10 cellular contexts compared by ENCODE assay signal in genomic region chr2:221429741-221430491, GRCh38.
DNase-seq lines count a peak whose midpoint lies in the region; ATAC-seq and TF ChIP-seq lines count a peak whose summit lies in the region.
"Had no signal": no experiment of that assay in that cellular context is flagged by ENCODE, and none has a peak within 500 bp of the region (broad histone marks: within the 10 kb centered on the region; RNA-seq: fewer than 3 reads in every experiment).

No MANE protein-coding gene starts in this region.

- H3K4me3 ChIP-seq in GM23248, result no peak overlapping the region
- H3K4me3 ChIP-seq in dorsolateral prefrontal cortex, result no peak overlapping the region
- H3K4me3 ChIP-seq: upper lobe of left lung had no signal

- H3K79me2 ChIP-seq in GM23248 (ENCODE audit: insufficient read depth), result no peaks in the 10 kb centered on the region

- DNase-seq in GM23248 (peak; percentile 41), NCI-H2196 treated with DMSO at 0.1 percent for 48 hours (lab: John Stamatoyannopoulos, UW; ENCODE audit: unreplicated experiment) (peak; percentile 75), dorsolateral prefrontal cortex (peak in 6 of 10 donors; percentile 19 to 56 (median 36)), renal cortical epithelial cell (ENCODE audit: low read depth) (peak; percentile 37), GM10266 (ENCODE audit: extremely low spot score) (no peak), SKM-1 treated with dmso at 0.1 percent for 144 hours (lab: John Stamatoyannopoulos, UW; ENCODE audit: unreplicated experiment) (no peak)
- DNase-seq in activated CD4-positive, alpha-beta T cell treated with anti-CD3 and anti-CD28 coated beads for 48 hours, result no peak
- DNase-seq: NCI-H1417 had no signal

- no peak overlapping the region for H2AFZ ChIP-seq in GM23248

- no peaks in the 10 kb centered on the region for H3K9me3 ChIP-seq in GM23248 (ENCODE audit: low read depth)
- H3K9me3 ChIP-seq: upper lobe of left lung had no signal

- peaks cover 70% of the 10 kb centered on the region for H3K36me3 ChIP-seq in GM23248 (ENCODE audit: low read depth)

- H3K4me2 ChIP-seq in GM23248 (ENCODE audit: unreplicated experiment), result no peak overlapping the region

- TF ChIP-seq CTCF in dorsolateral prefrontal cortex (IDR thresholded peaks at IDR 0.05 in 54 of 56, conservative IDR thresholded peaks at IDR 0.05 in 2 of 56; ENCODE audit: low read depth in 1 of 56, partially characterized antibody in 56 of 56) (no peak), GM10266 (IDR thresholded peaks at IDR 0.05; ENCODE audit: control insufficient read depth, insufficient read depth, low read depth, missing control alignments) (no peak)

- no peaks in the 10 kb centered on the region for H4K20me1 ChIP-seq in GM23248 (ENCODE audit: insufficient read depth)

- no peaks in the 10 kb centered on the region for H3K9me2 ChIP-seq in GM23248 (ENCODE audit: insufficient read depth)

- peaks cover 8% of the 10 kb centered on the region; the same call in 1 of the 2 replicates for H3F3A ChIP-seq in GM23248 (ENCODE audit: insufficient read depth)

- intact Hi-C loops in dorsolateral prefrontal cortex (cut with DNase I), result loop anchor here in 1 of 2 donors (10.0 kb wide), 1 partner anchor 495 kb away; no protein-coding TSS in a partner anchor

- no peak overlapping the region for H3K27ac ChIP-seq in GM23248
- no peak overlapping the region for H3K27ac ChIP-seq in dorsolateral prefrontal cortex
- H3K27ac ChIP-seq: upper lobe of left lung had no signal

- H3K9ac ChIP-seq in GM23248, result no peak overlapping the region

- H3K27me3 ChIP-seq in GM23248 (replicated peaks; ENCODE audit: insufficient read depth) (no peaks in the 10 kb centered on the region), dorsolateral prefrontal cortex (no peaks in the 10 kb centered on the region)
- H3K27me3 ChIP-seq: upper lobe of left lung had no signal

- 92 to 97% methylated on average over 7 of the region's 7 CpGs for WGBS in GM23248 (ENCODE audit: low coverage in 1 of 2, low lambda C conversion rate in 2 of 2, missing lambda C conversion rate in 2 of 2), 2 experiments

- in situ Hi-C loops in GM23248 (cut with MboI), result no loop called here

- H3K4me1 ChIP-seq in GM23248 (ENCODE audit: insufficient read depth), result peaks cover 10% of the 10 kb centered on the region; the same call in 1 of the 2 replicates
- H3K4me1 ChIP-seq: upper lobe of left lung had no signal

- no peak for ATAC-seq in HG03139 (IDR thresholded peaks at IDR 0.05; ENCODE audit: unreplicated experiment)

Comparison
In these comparisons a context has a peak if more than half of its experiments do, and no peak if none do; other contexts are left out.
1. DNase-seq: peak in GM23248 (single experiment), NCI-H2196 treated with DMSO at 0.1 percent for 48 hours (single experiment), dorsolateral prefrontal cortex (6 of 10) and renal cortical epithelial cell (single experiment); none in activated CD4-positive, alpha-beta T cell treated with anti-CD3 and anti-CD28 coated beads for 48 hours (single experiment), GM10266 (single experiment) and SKM-1 treated with dmso at 0.1 percent for 144 hours (single experiment).